In the genomic region with DNA sequence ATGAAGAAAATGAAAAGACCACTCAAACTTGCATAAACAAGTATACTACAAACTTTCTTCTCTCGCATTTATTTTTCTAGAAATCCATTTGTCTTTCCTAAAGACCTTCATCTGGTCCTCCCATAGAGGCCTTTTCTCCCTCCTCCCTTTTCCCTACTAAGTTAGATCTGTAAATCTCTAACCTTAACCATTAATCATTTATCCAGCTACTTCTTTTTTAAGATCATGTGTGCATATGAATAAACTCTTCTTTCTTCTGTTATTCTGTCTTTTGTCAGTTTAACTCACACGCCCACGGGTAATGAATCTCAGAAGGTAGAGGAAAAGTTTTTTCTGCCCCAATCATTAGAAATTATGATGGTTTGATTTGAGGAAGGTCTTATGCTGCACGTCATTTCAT, we compare ENCODE assay signal across 22 cellular contexts.
"Had no signal": no experiment of that assay in that cellular context is flagged by ENCODE, and none has a peak within 500 bp of the region (broad histone marks: within the 10 kb centered on the region; RNA-seq: fewer than 3 reads in every experiment).

No MANE protein-coding gene starts in this region.

- FAIRE-seq: endothelial cell of umbilical vein, keratinocyte had no signal

- ATAC-seq: left cardiac atrium; left lung; naive thymus-derived CD4-positive, alpha-beta T cell; right cardiac atrium; stimulated activated effector memory CD8-positive, alpha-beta T cell treated with anti-CD3 and anti-CD28 coated beads, Interleukin-12 subunit alpha, Interleukin-12 subunit beta, amount 100 ng/mL, for 72 hours had no signal

- DNase-seq: dermis blood vessel endothelial cell; effector memory CD4-positive, alpha-beta T cell; erythroblast; esophagus squamous epithelium; head of caudate nucleus; left cardiac atrium; left lung; midbrain; naive thymus-derived CD4-positive, alpha-beta T cell; nephron progenitor cell; nucleus accumbens; right cardiac atrium; sigmoid colon; stimulated activated CD4-positive, alpha-beta T cell treated with anti-CD3 and anti-CD28 coated beads, Interleukin-2, amount 100 ng/mL, for 24 hours; stimulated activated CD4-positive, alpha-beta T cell treated with anti-CD3 and anti-CD28 coated beads, Interleukin-4, amount 100 ng/mL, for 24 hours; stimulated activated naive CD4-positive, alpha-beta T cell treated with Interleukin-2 at 50 U/mL for 16 hours; stomach; thyroid gland; trophoblast cell had no signal
